In genomic region chr9:96022445-96023031, GRCh38 we compare ENCODE assay signal across 8 cellular contexts.
DNase-seq lines count a peak whose midpoint lies in the region; ATAC-seq lines count a peak whose summit lies in the region.

No MANE protein-coding gene starts in this region.

- peaks cover 44% of the 10 kb centered on the region for H3K36me3 Mint-ChIP-seq in effector memory CD8-positive, alpha-beta T cell (ENCODE audit: insufficient read depth)

- no peaks in the 10 kb centered on the region for H3K9me3 Mint-ChIP-seq in effector memory CD8-positive, alpha-beta T cell

- peak overlapping the region; percentile 39 for H3K4me3 ChIP-seq in neuron (ENCODE audit: low read length)

- peaks cover 19% of the 10 kb centered on the region for H3K4me1 ChIP-seq in neuron (ENCODE audit: insufficient read depth, low read length)

- H3K4me1 Mint-ChIP-seq in effector memory CD8-positive, alpha-beta T cell (ENCODE audit: low read depth in 2 of 2): peaks cover 45 to 51% of the 10 kb centered on the region in 2 donors

- peak; percentile 13 for DNase-seq in DMS153 (lab: John Stamatoyannopoulos, UW)
- peak; percentile 83 for DNase-seq in SK-N-DZ (ENCODE audit: low spot score)
- no peak for DNase-seq in effector memory CD8-positive, alpha-beta T cell
- no peak for DNase-seq in CD1c-positive myeloid dendritic cell (ENCODE audit: extremely low spot score)
- DNase-seq in NCI-H524 treated with DMSO at 0.1 percent for 48 hours (lab: John Stamatoyannopoulos, UW): no peak
- DNase-seq in hepatic stellate cell (ENCODE audit: low spot score): no peak

- no peaks in the 10 kb centered on the region for H3K9me3 ChIP-seq in neuron (ENCODE audit: low read length)

- H3K27me3 ChIP-seq in neuron (ENCODE audit: insufficient read depth, low read length): no peaks in the 10 kb centered on the region

- H2AFZ ChIP-seq in neuron (ENCODE audit: low read depth, low read length): peak overlapping the region; percentile 21

- H3K36me3 ChIP-seq in neuron (ENCODE audit: insufficient read depth, low read length): peaks cover 2% of the 10 kb centered on the region

- H3K4me3 Mint-ChIP-seq in effector memory CD8-positive, alpha-beta T cell: peak overlapping the region; percentile 90

- peak overlapping the region; percentile 95 to 96 for H3K27ac Mint-ChIP-seq in effector memory CD8-positive, alpha-beta T cell

- H3K27me3 Mint-ChIP-seq in effector memory CD8-positive, alpha-beta T cell: peaks cover under 1 to 7% of the 10 kb centered on the region in 2 donors

- peak; percentile 31 for ATAC-seq in effector memory CD8-positive, alpha-beta T cell (replicated peaks)
- ATAC-seq in HG03520 (IDR thresholded peaks at IDR 0.05; ENCODE audit: unreplicated experiment): no peak

Comparison
In these comparisons a context has a peak if more than half of its experiments do, and no peak if none do; other contexts are left out.
1. DNase-seq: peak in DMS153 (single experiment) and SK-N-DZ (single experiment); none in effector memory CD8-positive, alpha-beta T cell (0 of 3), CD1c-positive myeloid dendritic cell (single experiment), NCI-H524 treated with DMSO at 0.1 percent for 48 hours (single experiment) and hepatic stellate cell (single experiment).